ENCODE assay signal across 1 cellular context in genomic region chrX:18962329-18962728, GRCh38.
TF ChIP-seq lines count a peak whose summit lies in the region.

No MANE protein-coding gene starts in this region.

TF ChIP-seq in HepG2, 621 proteins besides CTCF, POLR2A, EP300 and RAD21 (continued from another document):
- TF ChIP-seq PCBP2 (optimal IDR thresholded peaks at IDR 0.05; ENCODE audit: low read depth, low read length, poor library complexity, severe bottlenecking): no peak
- no peak for TF ChIP-seq FOXK2 (IDR thresholded peaks at IDR 0.05)
- no peak for TF ChIP-seq ZNF256 (CRISPR knock-in tag; conservative IDR thresholded peaks at IDR 0.05)
- TF ChIP-seq GTF3A (CRISPR knock-in tag; conservative IDR thresholded peaks at IDR 0.05): no peak
- TF ChIP-seq ZNF234 (CRISPR knock-in tag; conservative IDR thresholded peaks at IDR 0.05): no peak
- no peak for TF ChIP-seq NFRKB (IDR thresholded peaks at IDR 0.05)
- no peak for TF ChIP-seq JUNB (CRISPR knock-in tag; IDR thresholded peaks at IDR 0.05; ENCODE audit: borderline replicate concordance)
- TF ChIP-seq CREB1 (IDR thresholded peaks at IDR 0.05): no peak
- no peak for TF ChIP-seq CREB1 (CRISPR knock-in tag; IDR thresholded peaks at IDR 0.05)
- no peak for TF ChIP-seq NCOR1 (IDR thresholded peaks at IDR 0.05; ENCODE audit: borderline replicate concordance, low read length)
- TF ChIP-seq ARID3A (IDR thresholded peaks at IDR 0.05; ENCODE audit: low read depth, low read length): no peak
- TF ChIP-seq WIZ (CRISPR knock-in tag; IDR thresholded peaks at IDR 0.05): no peak
- TF ChIP-seq MLX (CRISPR knock-in tag; IDR thresholded peaks at IDR 0.05): no peak
